Comparison of ENCODE assay signal across 17 cellular contexts in the genomic region with DNA sequence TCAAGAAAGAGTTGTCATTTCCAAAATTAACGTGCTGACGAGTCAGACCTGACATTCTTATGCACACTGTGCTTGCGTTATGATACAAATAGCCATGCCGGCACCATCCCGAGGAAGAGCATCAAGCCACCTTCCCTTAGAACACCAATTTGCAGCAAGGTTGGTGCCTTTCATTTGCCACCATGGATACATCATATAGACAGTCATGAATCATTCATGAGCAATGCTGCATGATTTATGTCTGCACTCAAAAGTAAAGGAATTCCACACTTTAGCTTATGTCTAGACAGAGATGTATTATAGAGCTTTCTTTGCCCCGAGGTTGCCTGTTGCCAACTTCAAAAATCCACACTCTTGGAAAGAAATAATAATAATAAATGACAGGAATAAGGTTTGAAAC.
DNase-seq lines count a peak whose midpoint lies in the region; TF ChIP-seq lines count a peak whose summit lies in the region.
"Had no signal": no experiment of that assay in that cellular context is flagged by ENCODE, and none has a peak within 500 bp of the region (broad histone marks: within the 10 kb centered on the region; RNA-seq: fewer than 3 reads in every experiment).

No MANE protein-coding gene starts in this region.

- no peak overlapping the region for H2AK5ac ChIP-seq in mesendoderm (ENCODE audit: low read length)

- H4K8ac ChIP-seq in mesendoderm (ENCODE audit: low read depth, low read length), result no peak overlapping the region

- peak overlapping the region; percentile 98 for H3K27ac ChIP-seq in endodermal cell (ENCODE audit: low read depth, low read length)
- no peak overlapping the region for H3K27ac ChIP-seq in mesendoderm (ENCODE audit: low read depth, low read length)
- H3K27ac ChIP-seq: A549 had no signal

- H3K4me1 ChIP-seq in endodermal cell (ENCODE audit: control insufficient read depth, insufficient read depth, low read length) (no peaks in the 10 kb centered on the region), mesendoderm (ENCODE audit: control insufficient read depth, low read depth, low read length) (no peaks in the 10 kb centered on the region)
- H3K4me1 ChIP-seq: A549, Caco-2 had no signal

- no peak overlapping the region for H3K56ac ChIP-seq in mesendoderm (ENCODE audit: low read length)

- H3K27ac Mint-ChIP-seq in endodermal cell (no peak overlapping the region), nephron progenitor cell (peak overlapping the region; percentile 78)
- H3K27ac Mint-ChIP-seq: CD14-positive monocyte, GM23338, HFFc6 had no signal

- no peak overlapping the region for H2BK120ac ChIP-seq in mesendoderm (ENCODE audit: low read depth, low read length)

- H3K23ac ChIP-seq in mesendoderm (ENCODE audit: low read length), result no peak overlapping the region

- H3K4ac ChIP-seq in mesendoderm (ENCODE audit: low read depth, low read length), result no peak overlapping the region

- H2BK15ac ChIP-seq in mesendoderm (replicated peaks; ENCODE audit: low read depth), result no peak overlapping the region

- H3K4me1 Mint-ChIP-seq in endodermal cell (peaks cover 5% of the 10 kb centered on the region), nephron progenitor cell (peaks cover 42% of the 10 kb centered on the region)

- H2BK5ac ChIP-seq in mesendoderm (ENCODE audit: low read length), result no peak overlapping the region

- H3K9me3 Mint-ChIP-seq in endodermal cell, result no peaks in the 10 kb centered on the region
- H3K9me3 Mint-ChIP-seq in nephron progenitor cell, result no peaks in the 10 kb centered on the region
- H3K9me3 Mint-ChIP-seq: GM23338, HFFc6 had no signal

- H4K5ac ChIP-seq in mesendoderm (ENCODE audit: low read length), result no peak overlapping the region

- 87 to 89% methylated on average over 5 to 6 of the region's 6 CpGs for WGBS in endodermal cell (ENCODE audit: insufficient coverage in 1 of 2, insufficient read length in 1 of 2), 2 experiments
- no CpG with 5 or more reads among the region's 6 CpGs for WGBS in mesendoderm (ENCODE audit: extremely low coverage, insufficient coverage, low lambda C conversion rate)

- H3K36me3 ChIP-seq in endodermal cell (ENCODE audit: control insufficient read depth, insufficient read depth, low read length) (no peaks in the 10 kb centered on the region), mesendoderm (ENCODE audit: control insufficient read depth, insufficient read depth, low read length) (no peaks in the 10 kb centered on the region)

- H3K18ac ChIP-seq in mesendoderm (ENCODE audit: low read length), result no peak overlapping the region

- H3K9me3 ChIP-seq in endodermal cell (ENCODE audit: control insufficient read depth, low read length), result no peaks in the 10 kb centered on the region
- H3K9me3 ChIP-seq: A549, Caco-2 had no signal

- no peaks in the 10 kb centered on the region for H3K27me3 Mint-ChIP-seq in endodermal cell (ENCODE audit: insufficient read depth)
- H3K27me3 Mint-ChIP-seq in nephron progenitor cell (ENCODE audit: low read depth, poor library complexity), result no peaks in the 10 kb centered on the region

- DNase-seq in ELR (ENCODE audit: low read depth) (peak; percentile 30), RKO (ENCODE audit: low spot score) (peak; percentile 20), endodermal cell (no peak), nephron progenitor cell (no peak), foreskin melanocyte (no peak), Kasumi-1 (lab: John Stamatoyannopoulos, UW) (no peak), mesendoderm (no peak)
- DNase-seq in activated CD4-positive, alpha-beta T cell treated with anti-CD3 and anti-CD28 coated beads for 1 hour, result no peak
- DNase-seq: Caco-2, HFFc6, IMR-90, NCI-H1417, NCI-H2029, NCI-H774 had no signal

- H3K27me3 ChIP-seq in endodermal cell (ENCODE audit: control insufficient read depth, insufficient read depth, low read length, poor library complexity, severe bottlenecking) (no peaks in the 10 kb centered on the region), mesendoderm (ENCODE audit: insufficient read depth, low read length, poor library complexity) (no peaks in the 10 kb centered on the region)

- no peaks in the 10 kb centered on the region for H3K79me2 ChIP-seq in mesendoderm (ENCODE audit: control insufficient read depth, insufficient read depth, low read length)

- H3K4me3 ChIP-seq in endodermal cell (ENCODE audit: low read length) (no peak overlapping the region), mesendoderm (ENCODE audit: low read length) (no peak overlapping the region)
- H3K4me3 ChIP-seq: A549, GM23338 had no signal

- H3K36me3 Mint-ChIP-seq in endodermal cell (ENCODE audit: low read depth) (no peaks in the 10 kb centered on the region), nephron progenitor cell (ENCODE audit: low read depth) (no peaks in the 10 kb centered on the region)
- H3K36me3 Mint-ChIP-seq: CD14-positive monocyte had no signal

- H3K4me3 Mint-ChIP-seq in endodermal cell (no peak overlapping the region), nephron progenitor cell (no peak overlapping the region)
- H3K4me3 Mint-ChIP-seq: CD14-positive monocyte, GM23338, HFFc6 had no signal

- H3K4me2 ChIP-seq in mesendoderm (ENCODE audit: low read length), result no peak overlapping the region
- H3K4me2 ChIP-seq: A549, GM23338 had no signal

- H3K9ac ChIP-seq in endodermal cell (ENCODE audit: extremely low read depth, low read length, poor library complexity, severe bottlenecking) (no peak overlapping the region), mesendoderm (ENCODE audit: low read length) (no peak overlapping the region)

- no peak for TF ChIP-seq CTCF in endodermal cell (conservative IDR thresholded peaks at IDR 0.05)
- TF ChIP-seq CTCF in nephron progenitor cell (IDR thresholded peaks at IDR 0.05), result no peak

- H3K79me1 ChIP-seq in mesendoderm (ENCODE audit: low read length), result no peaks in the 10 kb centered on the region

Comparison
In these comparisons a context has a peak if more than half of its experiments do, and no peak if none do; other contexts are left out.
1. DNase-seq: peak in ELR (single experiment) and RKO (single experiment); none in endodermal cell (single experiment), nephron progenitor cell (single experiment), foreskin melanocyte (single experiment), Kasumi-1 (0 of 2), mesendoderm (single experiment) and activated CD4-positive, alpha-beta T cell treated with anti-CD3 and anti-CD28 coated beads for 1 hour (single experiment).